Comparison of ENCODE assay signal across 8 cellular contexts in genomic region chr18:9614401-9615279, GRCh38. TPM values are rescaled to one million over a fixed set of nuclear protein-coding genes. Genes with fewer than 3 reads are reported as not detected.
DNase-seq lines count a peak whose midpoint lies in the region; ATAC-seq, FAIRE-seq and TF ChIP-seq lines count a peak whose summit lies in the region.

TSS of gene PPP4R1 (minus strand) at chr18:9614559. CDS start at chr18:9614484, 75 bp downstream.

- peaks cover 40% of the 10 kb centered on the region for H3K4me1 ChIP-seq in CD4-positive, alpha-beta memory T cell (ENCODE audit: insufficient read depth, low read length)
- H3K4me1 ChIP-seq in naive thymus-derived CD4-positive, alpha-beta T cell (ENCODE audit: control insufficient read depth in 2 of 2, insufficient read depth in 2 of 2, low read length in 2 of 2) = peaks cover 12 to 17% of the 10 kb centered on the region in 2 donors

- no peak for FAIRE-seq in RCC 7860 (lab: Jason Lieb, UNC)

- peak; percentile 48 for ATAC-seq in GM19463 (IDR thresholded peaks at IDR 0.05; ENCODE audit: unreplicated experiment)
- ATAC-seq in naive thymus-derived CD4-positive, alpha-beta T cell = peak; percentile 84
- peak; percentile 71 to 81 for ATAC-seq in stimulated activated naive B cell treated with anti-CD40 and anti-IgM and Interleukin-4, amounts not matched to agents 10 μg/mL and 1 μg/mL and 100 μg/mL, for 72 hours (replicated peaks)

- peaks cover 10 to 11% of the 10 kb centered on the region in 2 donors for H3K36me3 Mint-ChIP-seq in CD4-positive, alpha-beta memory T cell
- H3K36me3 Mint-ChIP-seq in activated T-helper 2 cell treated with anti-CD3 and anti-CD28 coated beads, Interferon-gamma antibody, Interleukin-2, Interleukin-4, amounts not matched to agents 10 μg/mL and 5 μg/mL and 100 μg/mL, durations not matched to agents 14 hours and 24 hours and 36 hours (ENCODE audit: low read depth) = peaks cover 18% of the 10 kb centered on the region
- peaks cover 3 to 11% (median 8%) of the 10 kb centered on the region in 5 donors for H3K36me3 Mint-ChIP-seq in naive thymus-derived CD4-positive, alpha-beta T cell
- H3K36me3 Mint-ChIP-seq in stimulated activated naive B cell treated with anti-CD40 and anti-IgM and Interleukin-4, amounts not matched to agents 10 μg/mL and 1 μg/mL and 100 μg/mL, for 72 hours = peaks cover 14 to 15% of the 10 kb centered on the region in 2 donors

- peak within 1 kb of the TSS; percentile 64 for H3K27ac ChIP-seq in CD4-positive, alpha-beta memory T cell (ENCODE audit: low read depth, low read length)
- H3K27ac ChIP-seq in naive thymus-derived CD4-positive, alpha-beta T cell (ENCODE audit: low read depth, low read length) = peak within 1 kb of the TSS; percentile 65

- POLR2A ChIA-PET in CD4-positive, alpha-beta memory T cell (lab: Charles Lee; ENCODE audit: partially characterized antibody) = no interaction called here
- POLR2A ChIA-PET in naive thymus-derived CD4-positive, alpha-beta T cell (lab: Charles Lee) = interaction anchor here (0.6 kb wide), 1 partner anchor 1006 kb away, joined by 3 read pairs; no protein-coding TSS in a partner anchor

- CTCF ChIA-PET in CD4-positive, alpha-beta memory T cell (lab: Charles Lee; ENCODE audit: partially characterized antibody) = no interaction called here
- CTCF ChIA-PET in naive thymus-derived CD4-positive, alpha-beta T cell (lab: Charles Lee) = interaction anchor here (1.1 kb wide), 1 partner anchor 18 kb away, joined by 4 read pairs; no protein-coding TSS in a partner anchor

- intact Hi-C loops in CD4-positive, alpha-beta memory T cell (cut with micrococcal nuclease) = loop anchor here (1.0 to 10.0 kb wide), 4 partner anchors 48 to 1006 kb away; partner anchors contain the start of genes MTCL1 and RAB12
- intact Hi-C loops in activated T-helper 2 cell treated with anti-CD3 and anti-CD28 coated beads, Interferon-gamma antibody, Interleukin-2, Interleukin-4, amounts not matched to agents 10 μg/mL and 5 μg/mL and 100 μg/mL, durations not matched to agents 14 hours and 24 hours and 36 hours (cut with micrococcal nuclease) = loop anchor here (2.0 to 10.0 kb wide), 7 partner anchors 58 to 530 kb away; partner anchors contain the start of genes RAB31, RALBP1 and TWSG1
- intact Hi-C loops in naive thymus-derived CD4-positive, alpha-beta T cell (cut with micrococcal nuclease) = loop anchor here (1.0 to 10.0 kb wide), 11 partner anchors 90 to 1010 kb away; partner anchors contain the start of genes ANKRD12 (in 2 of the 2), MTCL1 (in 2 of the 2), NAPG (in 1 of the 2) and NDUFV2 (in 1 of the 2)

- no peaks in the 10 kb centered on the region for H3K36me3 ChIP-seq in CD4-positive, alpha-beta memory T cell (ENCODE audit: insufficient read depth, low read length)
- no peaks in the 10 kb centered on the region for H3K36me3 ChIP-seq in naive thymus-derived CD4-positive, alpha-beta T cell (ENCODE audit: control insufficient read depth in 2 of 3, insufficient read depth in 3 of 3, low read length in 3 of 3)

- peak; percentile 58 to 78 (median 64) for DNase-seq in CD4-positive, alpha-beta memory T cell
- DNase-seq in HT1080 (ENCODE audit: low read depth) = peak; percentile 67
- peak; percentile 48 for DNase-seq in RCC 7860 (ENCODE audit: low spot score)
- DNase-seq in activated T-helper 2 cell treated with anti-CD3 and anti-CD28 coated beads, Interferon-gamma antibody, Interleukin-2, Interleukin-4, amounts not matched to agents 10 μg/mL and 5 μg/mL and 100 μg/mL, durations not matched to agents 14 hours and 24 hours and 36 hours (ENCODE audit: low spot score) = peak; percentile 58
- DNase-seq in fibroblast of mammary gland (ENCODE audit: low read depth) = peak; percentile 54
- peak; percentile 33 to 79 (median 56) for DNase-seq in naive thymus-derived CD4-positive, alpha-beta T cell
- DNase-seq in stimulated activated naive B cell treated with anti-CD40 and anti-IgM and Interleukin-4, amounts not matched to agents 10 μg/mL and 1 μg/mL and 100 μg/mL, for 72 hours = peak; percentile 61

- peaks cover 29 to 54% (median 37%) of the 10 kb centered on the region in 4 donors for H3K4me1 Mint-ChIP-seq in CD4-positive, alpha-beta memory T cell
- peaks cover 42% of the 10 kb centered on the region for H3K4me1 Mint-ChIP-seq in activated T-helper 2 cell treated with anti-CD3 and anti-CD28 coated beads, Interferon-gamma antibody, Interleukin-2, Interleukin-4, amounts not matched to agents 10 μg/mL and 5 μg/mL and 100 μg/mL, durations not matched to agents 14 hours and 24 hours and 36 hours (ENCODE audit: low read depth)
- peaks cover 26 to 46% (median 33%) of the 10 kb centered on the region in 7 donors for H3K4me1 Mint-ChIP-seq in naive thymus-derived CD4-positive, alpha-beta T cell
- H3K4me1 Mint-ChIP-seq in stimulated activated naive B cell treated with anti-CD40 and anti-IgM and Interleukin-4, amounts not matched to agents 10 μg/mL and 1 μg/mL and 100 μg/mL, for 72 hours = peaks cover 16 to 40% of the 10 kb centered on the region in 2 donors

- H3K4me3 Mint-ChIP-seq in CD4-positive, alpha-beta memory T cell = peak within 1 kb of the TSS; percentile 93 to 99 (median 96)
- peak within 1 kb of the TSS; percentile 93 for H3K4me3 Mint-ChIP-seq in activated T-helper 2 cell treated with anti-CD3 and anti-CD28 coated beads, Interferon-gamma antibody, Interleukin-2, Interleukin-4, amounts not matched to agents 10 μg/mL and 5 μg/mL and 100 μg/mL, durations not matched to agents 14 hours and 24 hours and 36 hours (ENCODE audit: low read depth)
- peak within 1 kb of the TSS; percentile 88 to 99 (median 96) for H3K4me3 Mint-ChIP-seq in naive thymus-derived CD4-positive, alpha-beta T cell
- H3K4me3 Mint-ChIP-seq in stimulated activated naive B cell treated with anti-CD40 and anti-IgM and Interleukin-4, amounts not matched to agents 10 μg/mL and 1 μg/mL and 100 μg/mL, for 72 hours = peak within 1 kb of the TSS; percentile 89 to 94

- peak within 1 kb of the TSS; percentile 66 to 90 for H3K4me3 ChIP-seq in CD4-positive, alpha-beta memory T cell (ENCODE audit: low read length in 2 of 2)
- peak within 1 kb of the TSS; percentile 79 for H3K4me3 ChIP-seq in fibroblast of mammary gland (ENCODE audit: control insufficient read depth, low read depth, low read length)
- peak within 1 kb of the TSS; percentile 65 for H3K4me3 ChIP-seq in naive thymus-derived CD4-positive, alpha-beta T cell (ENCODE audit: low read length)

- H3K27me3 Mint-ChIP-seq in CD4-positive, alpha-beta memory T cell = no peaks in the 10 kb centered on the region
- peaks cover 27% of the 10 kb centered on the region for H3K27me3 Mint-ChIP-seq in activated T-helper 2 cell treated with anti-CD3 and anti-CD28 coated beads, Interferon-gamma antibody, Interleukin-2, Interleukin-4, amounts not matched to agents 10 μg/mL and 5 μg/mL and 100 μg/mL, durations not matched to agents 14 hours and 24 hours and 36 hours (ENCODE audit: low read depth)
- peaks cover 0 to 3% (median 0%) of the 10 kb centered on the region in 5 donors for H3K27me3 Mint-ChIP-seq in naive thymus-derived CD4-positive, alpha-beta T cell
- H3K27me3 Mint-ChIP-seq in stimulated activated naive B cell treated with anti-CD40 and anti-IgM and Interleukin-4, amounts not matched to agents 10 μg/mL and 1 μg/mL and 100 μg/mL, for 72 hours = no peaks in the 10 kb centered on the region

- H3K9me3 Mint-ChIP-seq in CD4-positive, alpha-beta memory T cell = no peaks in the 10 kb centered on the region
- H3K9me3 Mint-ChIP-seq in activated T-helper 2 cell treated with anti-CD3 and anti-CD28 coated beads, Interferon-gamma antibody, Interleukin-2, Interleukin-4, amounts not matched to agents 10 μg/mL and 5 μg/mL and 100 μg/mL, durations not matched to agents 14 hours and 24 hours and 36 hours = no peaks in the 10 kb centered on the region
- H3K9me3 Mint-ChIP-seq in naive thymus-derived CD4-positive, alpha-beta T cell = peaks cover 0 to 2% (median 0%) of the 10 kb centered on the region in 11 donors
- no peaks in the 10 kb centered on the region for H3K9me3 Mint-ChIP-seq in stimulated activated naive B cell treated with anti-CD40 and anti-IgM and Interleukin-4, amounts not matched to agents 10 μg/mL and 1 μg/mL and 100 μg/mL, for 72 hours

- peak within 1 kb of the TSS; percentile 93 to 96 (median 95) for H3K27ac Mint-ChIP-seq in CD4-positive, alpha-beta memory T cell
- H3K27ac Mint-ChIP-seq in activated T-helper 2 cell treated with anti-CD3 and anti-CD28 coated beads, Interferon-gamma antibody, Interleukin-2, Interleukin-4, amounts not matched to agents 10 μg/mL and 5 μg/mL and 100 μg/mL, durations not matched to agents 14 hours and 24 hours and 36 hours = peak within 1 kb of the TSS; percentile 77
- H3K27ac Mint-ChIP-seq in naive thymus-derived CD4-positive, alpha-beta T cell = peak within 1 kb of the TSS; percentile 71 to 96 (median 89)
- peak within 1 kb of the TSS; percentile 96 for H3K27ac Mint-ChIP-seq in stimulated activated naive B cell treated with anti-CD40 and anti-IgM and Interleukin-4, amounts not matched to agents 10 μg/mL and 1 μg/mL and 100 μg/mL, for 72 hours

- no peak for TF ChIP-seq CTCF in fibroblast of mammary gland (conservative IDR thresholded peaks at IDR 0.05; ENCODE audit: control insufficient read depth, insufficient read depth, low read depth, low read length)

- H3K27me3 ChIP-seq in CD4-positive, alpha-beta memory T cell (ENCODE audit: insufficient read depth, low read length) = no peaks in the 10 kb centered on the region
- no peaks in the 10 kb centered on the region for H3K27me3 ChIP-seq in naive thymus-derived CD4-positive, alpha-beta T cell (ENCODE audit: control insufficient read depth in 2 of 2, insufficient read depth in 2 of 2, low read length in 2 of 2)

- H3K9me3 ChIP-seq in CD4-positive, alpha-beta memory T cell (ENCODE audit: control insufficient read depth in 1 of 2, low read length in 2 of 2) = no peaks in the 10 kb centered on the region
- no peaks in the 10 kb centered on the region for H3K9me3 ChIP-seq in naive thymus-derived CD4-positive, alpha-beta T cell (ENCODE audit: control insufficient read depth in 2 of 3, low read length in 3 of 3)

RNA-seq across cellular contexts. Expression of gene PPP4R1, which starts in this region (rescaled TPM):
- total RNA-seq in CD4-positive, alpha-beta memory T cell = 10 to 100 TPM; 64.0 to 71.0 TPM
- 10 to 100 TPM; 10.2 to 16.9 TPM for polyA plus RNA-seq in CD4-positive, alpha-beta memory T cell
- 82.5 and 95.3 TPM in 2 replicates for total RNA-seq in HT1080 (2014; rRNA removed; shearing (Covaris generic))
- polyA plus RNA-seq in HT1080 (2015; cell fraction: cytosol; rRNA removed) = 48.9 and 55.2 TPM in 2 replicates
- 75.8 and 81.4 TPM in 2 replicates for polyA plus RNA-seq in HT1080 (2015; cell fraction: nucleus; rRNA removed)
- 44.3 and 48.8 TPM in 2 replicates for total RNA-seq in activated T-helper 2 cell treated with anti-CD3 and anti-CD28 coated beads, Interferon-gamma antibody, Interleukin-2, Interleukin-4, amounts not matched to agents 10 μg/mL and 5 μg/mL and 100 μg/mL, durations not matched to agents 14 hours and 24 hours and 36 hours
- 10 to 100 TPM; 33.0 to 54.6 (median 38.2) TPM for total RNA-seq in naive thymus-derived CD4-positive, alpha-beta T cell
- polyA plus RNA-seq in naive thymus-derived CD4-positive, alpha-beta T cell = 1 to 10 TPM; 5.5 to 6.4 TPM

Comparison
In these comparisons a context has a peak if more than half of its experiments do, and no peak if none do; other contexts are left out.
1. Peak in every context shown above with its lines: DNase-seq, ATAC-seq, H3K4me3 ChIP-seq and H3K27ac ChIP-seq.